ENCODE assay signal across 11 cellular contexts in genomic region chr13:43848250-43848649, GRCh38. TPM values are rescaled to one million over a fixed set of nuclear protein-coding genes. Genes with fewer than 3 reads are reported as not detected.
A peak's percentile ranks its signal among the peaks of the same experiment; 100 is the strongest.
DNase-seq lines count a peak whose midpoint lies in the region; FAIRE-seq and TF ChIP-seq lines count a peak whose summit lies in the region.
"Had no signal": no experiment of that assay in that cellular context is flagged by ENCODE, and none has a peak within 500 bp of the region (broad histone marks: within the 10 kb centered on the region; RNA-seq: fewer than 3 reads in every experiment).

No MANE protein-coding gene starts in this region.

- in situ Hi-C loops in mammary epithelial cell (cut with MboI; ENCODE audit: low sequenced_read_pairs in 2 of 2): no loop called here

- H3K9ac ChIP-seq in mammary epithelial cell (ENCODE audit: insufficient read depth, low read length) (no peak overlapping the region), kidney (ENCODE audit: low read length in 2 of 2) (no peak overlapping the region)

- no peaks in the 10 kb centered on the region for H3K27me3 ChIP-seq in mammary epithelial cell (ENCODE audit: insufficient read depth, low read length)

- peaks cover 7% of the 10 kb centered on the region for H3K4me1 ChIP-seq in mammary epithelial cell (ENCODE audit: insufficient read depth, low read length)
- no peaks in the 10 kb centered on the region for H3K4me1 ChIP-seq in kidney (ENCODE audit: control insufficient read depth in 1 of 2, insufficient read depth in 1 of 2, low read depth in 1 of 2, low read length in 2 of 2)

- intact Hi-C loops in mammary epithelial cell (cut with micrococcal nuclease): no loop called here
- intact Hi-C loops in kidney (cut with DNase I): no loop called here

- no peaks in the 10 kb centered on the region for H3K36me3 ChIP-seq in mammary epithelial cell (ENCODE audit: insufficient read depth, low read length)
- no peaks in the 10 kb centered on the region for H3K36me3 ChIP-seq in kidney (ENCODE audit: control insufficient read depth in 1 of 2, insufficient read depth in 2 of 2, low read length in 2 of 2)

- no peaks in the 10 kb centered on the region for H3K79me2 ChIP-seq in mammary epithelial cell (ENCODE audit: insufficient read depth, low read length)

- H3K9me3 ChIP-seq in mammary epithelial cell (replicated peaks; ENCODE audit: insufficient read depth, low read length): peaks cover 12% of the 10 kb centered on the region
- H3K9me3 ChIP-seq in kidney (ENCODE audit: control insufficient read depth in 1 of 2, low read length in 2 of 2): peaks cover 3 to 19% of the 10 kb centered on the region in 2 donors

- CTCF ChIA-PET in mammary epithelial cell (lab: Charles Lee; ENCODE audit: low non-redundant PET): no interaction called here

- FAIRE-seq in GM19239 (lab: Jason Lieb, UNC) (no peak), kidney (lab: Jason Lieb, UNC) (no peak)
- FAIRE-seq: H54 had no signal

- dilution Hi-C loops in mammary epithelial cell (cut with HindIII; ENCODE audit: low sequenced_read_pairs): no loop called here

- H3K27ac ChIP-seq in mammary epithelial cell (ENCODE audit: insufficient read depth, low read depth, low read length): peak overlapping the region; percentile 27
- no peak overlapping the region for H3K27ac ChIP-seq in kidney (ENCODE audit: low read depth in 2 of 2, low read length in 2 of 2)

- H4K20me1 ChIP-seq in mammary epithelial cell (ENCODE audit: insufficient read depth, low read length): no peaks in the 10 kb centered on the region

- DNase-seq in COLO829 (ENCODE audit: low spot score) (peak; percentile 58), NOMO-1 (lab: John Stamatoyannopoulos, UW; ENCODE audit: unreplicated experiment in 2 of 2) (peak; percentile 69 to 80), mammary epithelial cell (peak; percentile 65), lung microvascular endothelial cell (ENCODE audit: low read depth in 2 of 2) (peak; percentile 50 to 51), GM19239 (ENCODE audit: insufficient read length, low spot score) (no peak), GM19238 (ENCODE audit: insufficient read length, low spot score) (no peak), kidney (no peak), NCI-H1105 (lab: John Stamatoyannopoulos, UW) (no peak)
- DNase-seq: NCI-H2107; stimulated activated CD4-positive, alpha-beta T cell treated with anti-CD3 and anti-CD28 coated beads, Interleukin-4, amount 100 ng/mL, for 24 hours had no signal

- H3K4me2 ChIP-seq in mammary epithelial cell (ENCODE audit: insufficient read depth, low read depth, low read length): peak overlapping the region; percentile 18

- BruUV-seq in mammary epithelial cell (replicated peaks; lab: Mats Ljungman, UMichigan): no TSS peak

- H3K4me3 ChIP-seq in mammary epithelial cell (replicated peaks in 1 of 3; ENCODE audit: insufficient read depth in 1 of 3, low read depth in 2 of 3, low read length in 3 of 3) (no peak overlapping the region), kidney (ENCODE audit: low read length in 2 of 2) (no peak overlapping the region)

- TF ChIP-seq CTCF in mammary epithelial cell (conservative IDR thresholded peaks at IDR 0.05 in 1 of 2, IDR thresholded peaks at IDR 0.05 in 1 of 2; ENCODE audit: extremely low read depth in 1 of 2, insufficient read depth in 1 of 2, low read depth in 1 of 2, low read length in 2 of 2) (no peak), kidney (IDR thresholded peaks at IDR 0.05; ENCODE audit: borderline replicate concordance, extremely low read depth, insufficient read depth) (no peak)

- H2AFZ ChIP-seq in mammary epithelial cell (ENCODE audit: low read depth, low read length): no peak overlapping the region

RNA-seq across cellular contexts. Expression of gene CCDC122, which starts 31.3 kb away (rescaled TPM):
- total RNA-seq in mammary epithelial cell (10 to 100 TPM in 1 of 2 donors, 1 to 10 TPM in 1; 6.7 to 12.1 TPM), lung microvascular endothelial cell (2.4 and 3.1 TPM in 2 replicates), kidney (11.7 TPM)
- polyA plus RNA-seq in mammary epithelial cell (0.85 TPM), kidney (ENCODE audit: insufficient read depth, low read depth, low replicate concordance) (4.3 TPM)
- 1.2 TPM for polyA minus RNA-seq in mammary epithelial cell

RNA-seq across cellular contexts. Expression of gene LACC1, which starts 31.5 kb away (rescaled TPM):
- total RNA-seq in mammary epithelial cell: 10 to 100 TPM in 1 of 2 donors, 1 to 10 TPM in 1; 8.5 to 17.3 TPM
- 4.3 TPM for polyA plus RNA-seq in mammary epithelial cell
- 0.31 TPM for polyA minus RNA-seq in mammary epithelial cell
- 5.8 and 8.9 TPM in 2 replicates for total RNA-seq in lung microvascular endothelial cell
- total RNA-seq in kidney: 12.2 TPM
- 3.1 TPM for polyA plus RNA-seq in kidney (ENCODE audit: insufficient read depth, low read depth, low replicate concordance)

Comparison
In these comparisons a context has a peak if more than half of its experiments do, and no peak if none do; other contexts are left out.
1. DNase-seq: peak in COLO829 (single experiment), NOMO-1 (2 of 2), mammary epithelial cell (single experiment) and lung microvascular endothelial cell (2 of 2); none in GM19239 (single experiment), GM19238 (single experiment), kidney (single experiment) and NCI-H1105 (single experiment).